In genomic region chr11:69642913-69643632, GRCh38 we compare ENCODE assay signal across 8 cellular contexts. TPM values are rescaled to one million over a fixed set of nuclear protein-coding genes. Genes with fewer than 3 reads are reported as not detected.
A peak's percentile ranks its signal among the peaks of the same experiment; 100 is the strongest.
DNase-seq lines count a peak whose midpoint lies in the region.

No MANE protein-coding gene starts in this region.

- H3K27me3 ChIP-seq in SJSA1 (replicated peaks) = no peaks in the 10 kb centered on the region
- H3K27me3 ChIP-seq in subcutaneous abdominal adipose tissue (ENCODE audit: control insufficient read depth in 5 of 5, insufficient read depth in 4 of 5, low read length in 5 of 5) = peaks cover 0 to 11% (median 0%) of the 10 kb centered on the region in 5 donors

- DNase-seq in NCI-H524 (lab: John Stamatoyannopoulos, UW) = peak; percentile 29 to 74
- DNase-seq in NCI-H524 treated with DMSO at 0.1 percent for 48 hours (lab: John Stamatoyannopoulos, UW) = no peak
- DNase-seq in HuH-7 (ENCODE audit: low spot score) = peak; percentile 99
- peak; percentile 95 to 97 for DNase-seq in SJSA1 (ENCODE audit: low read depth in 1 of 2, low spot score in 2 of 2)
- DNase-seq in activated gamma-delta T cell treated with anti-CD3 and anti-CD28 coated beads, Interleukin-2, amount 50 U/mL, for 16 hours (ENCODE audit: low read depth) = peak; percentile 62
- DNase-seq in germinal center (ENCODE audit: low spot score) = peak; percentile 80
- peak in 39 of 56 donors; percentile 6 to 78 (median 43) for DNase-seq in nucleus accumbens (lab: John Stamatoyannopoulos, UW)

- H3K36me3 ChIP-seq in SJSA1 (peaks cover 67% of the 10 kb centered on the region), subcutaneous abdominal adipose tissue (ENCODE audit: control insufficient read depth in 5 of 5, insufficient read depth in 5 of 5, low read length in 5 of 5) (peaks cover 0 to 40% (median 17%) of the 10 kb centered on the region in 5 donors)

- H3K9ac ChIP-seq in subcutaneous abdominal adipose tissue (ENCODE audit: low read length in 5 of 5) = peak overlapping the region in 2 of 5 donors; percentile 20 to 57

- H3K4me3 ChIP-seq in SJSA1 (peak overlapping the region; percentile 95), subcutaneous abdominal adipose tissue (ENCODE audit: low read depth in 1 of 5, low read length in 5 of 5) (peak overlapping the region; percentile 76 to 93 (median 88))

- H3K27ac ChIP-seq in SJSA1 (peak overlapping the region; percentile 86), subcutaneous abdominal adipose tissue (ENCODE audit: low read depth, low read length) (peak overlapping the region; percentile 54)

- peaks cover 70% of the 10 kb centered on the region for H3K4me1 ChIP-seq in SJSA1 (replicated peaks)
- H3K4me1 ChIP-seq in subcutaneous abdominal adipose tissue (ENCODE audit: control insufficient read depth in 5 of 5, insufficient read depth in 5 of 5, low read length in 5 of 5) = peaks cover 2 to 71% (median 61%) of the 10 kb centered on the region in 5 donors

- H3K9me3 ChIP-seq in SJSA1 (replicated peaks) (no peaks in the 10 kb centered on the region), subcutaneous abdominal adipose tissue (ENCODE audit: control insufficient read depth in 5 of 5, low read length in 5 of 5) (no peaks in the 10 kb centered on the region)

RNA-seq across cellular contexts. Expression of gene CCND1, which starts 2.1 kb away (rescaled TPM):
- 579 and 793 TPM in 2 replicates for total RNA-seq in SJSA1 (2014; rRNA removed; shearing (Covaris generic))

RNA-seq across cellular contexts. Expression of gene LTO1, which starts 32.1 kb away (rescaled TPM):
- total RNA-seq in SJSA1 (2014; rRNA removed; shearing (Covaris generic)) = 54.7 and 78.1 TPM in 2 replicates
